In the genomic region with DNA sequence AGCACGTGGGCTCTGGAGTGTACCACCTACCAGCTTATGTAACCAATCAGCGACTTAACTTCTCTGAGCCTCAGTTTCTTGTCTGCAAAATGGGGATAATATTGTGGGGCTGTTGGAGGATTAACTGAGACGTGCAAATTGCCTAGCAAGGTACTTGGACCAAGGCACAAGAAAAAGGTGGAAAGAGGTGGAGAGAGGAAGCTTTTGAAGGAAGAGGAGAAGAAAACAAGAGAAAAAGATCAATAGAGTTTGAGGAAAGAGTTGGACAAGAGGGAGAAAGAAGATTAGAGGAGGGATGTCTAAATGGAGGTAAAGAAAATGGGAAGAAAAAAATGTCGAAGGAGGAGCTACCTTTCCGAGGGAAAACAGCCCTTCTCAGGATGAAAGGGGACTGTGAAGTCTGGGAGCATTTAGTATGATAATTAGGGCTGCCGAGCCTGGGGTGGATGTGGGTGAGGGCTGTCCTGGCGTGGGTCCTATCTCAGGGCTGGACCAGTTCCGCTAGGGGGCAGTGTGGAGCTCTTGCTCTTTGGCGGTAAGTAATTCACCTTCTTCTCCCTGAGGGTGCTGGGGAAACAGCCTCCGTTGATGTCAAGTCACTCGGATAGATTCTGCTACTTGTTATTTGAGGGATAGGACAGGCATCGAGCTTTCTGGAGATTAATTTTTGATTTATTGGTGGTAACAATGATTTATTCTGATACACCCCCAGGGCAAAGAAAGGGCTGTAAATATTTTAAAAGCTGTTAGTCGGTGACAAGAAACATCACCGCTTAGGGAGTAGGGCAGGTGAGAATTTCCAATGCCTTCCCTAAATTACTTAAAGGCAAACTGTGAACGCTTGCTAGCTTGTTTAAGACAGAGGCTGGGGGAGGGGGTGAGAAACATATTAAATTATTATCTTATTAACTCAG, we compare ENCODE assay signal across 9 cellular contexts.
A peak's percentile ranks its signal among the peaks of the same experiment; 100 is the strongest.
DNase-seq lines count a peak whose midpoint lies in the region; ATAC-seq, FAIRE-seq and TF ChIP-seq lines count a peak whose summit lies in the region.
"Had no signal": no experiment of that assay in that cellular context is flagged by ENCODE, and none has a peak within 500 bp of the region (broad histone marks: within the 10 kb centered on the region; RNA-seq: fewer than 3 reads in every experiment).

No MANE protein-coding gene starts in this region.

- WGBS in iPS DF 6.9 (ENCODE audit: insufficient coverage, insufficient read length): 100% methylated on average over 1 of the region's 15 CpGs

- no peak overlapping the region for H2AFZ ChIP-seq in astrocyte (ENCODE audit: low read depth, low read length)

- H3K27me3 ChIP-seq in astrocyte (ENCODE audit: insufficient read depth, low read length) (peaks cover 21% of the 10 kb centered on the region), iPS DF 6.9 (ENCODE audit: control insufficient read depth, insufficient read depth, low read length) (no peaks in the 10 kb centered on the region)

- ATAC-seq in HG02571 (IDR thresholded peaks at IDR 0.05; ENCODE audit: unreplicated experiment) (no peak), HG03139 (IDR thresholded peaks at IDR 0.05; ENCODE audit: unreplicated experiment) (no peak)

- no peak for FAIRE-seq in astrocyte (lab: Jason Lieb, UNC)

- no peak overlapping the region for H3K4me2 ChIP-seq in astrocyte (ENCODE audit: low read length)

- no peaks in the 10 kb centered on the region for H3K4me1 Mint-ChIP-seq in astrocyte (ENCODE audit: low read depth, unreplicated experiment)

- TF ChIP-seq POLR2A in NB4 (IDR thresholded peaks at IDR 0.05; ENCODE audit: extremely low read depth, insufficient read length): no peak

- H3K36me3 ChIP-seq in astrocyte (ENCODE audit: insufficient read depth, low read length) (no peaks in the 10 kb centered on the region), iPS DF 6.9 (ENCODE audit: control insufficient read depth, insufficient read depth, low read length) (no peaks in the 10 kb centered on the region)

- no peaks in the 10 kb centered on the region for H3K4me1 ChIP-seq in astrocyte (ENCODE audit: insufficient read depth, low read length)
- H3K4me1 ChIP-seq in iPS DF 6.9 (ENCODE audit: control insufficient read depth, insufficient read depth, low read length): no peaks in the 10 kb centered on the region

- no peaks in the 10 kb centered on the region for H3K9me3 Mint-ChIP-seq in astrocyte (ENCODE audit: unreplicated experiment)

- DNase-seq in GDM1 (lab: John Stamatoyannopoulos, UW) (peak; percentile 37), NB4 (ENCODE audit: low read depth) (peak; percentile 74), T-helper 2 cell (peak; percentile 27 to 75 (median 65)), astrocyte (ENCODE audit: low read depth) (peak; percentile 22), iPS DF 6.9 (ENCODE audit: low read depth, low spot score) (peak; percentile 87)
- peak; percentile 59 to 88 for DNase-seq in stimulated activated CD4-positive, alpha-beta T cell treated with anti-CD3 and anti-CD28 coated beads, Interleukin-12 subunit alpha, Interleukin-12 subunit beta, amount 100 ng/mL, for 24 hours (ENCODE audit: low read depth in 2 of 2)

- peaks cover 26% of the 10 kb centered on the region for H3K27me3 Mint-ChIP-seq in astrocyte (ENCODE audit: low read depth, unreplicated experiment)

- H3K79me2 ChIP-seq in astrocyte (ENCODE audit: insufficient read depth, low read length): no peaks in the 10 kb centered on the region

- H3K4me3 Mint-ChIP-seq in astrocyte (ENCODE audit: unreplicated experiment): no peak overlapping the region
- H3K4me3 Mint-ChIP-seq: dendritic cell treated with granulocyte-macrophage colony-stimulating factor and Interleukin-4, amounts not matched to agents 40 ng/mL and 50 ng/mL, for 4 days had no signal

- no peak overlapping the region for H3K27ac ChIP-seq in astrocyte (ENCODE audit: low read depth, low read length)
- H3K27ac ChIP-seq in iPS DF 6.9 (ENCODE audit: low read length): no peak overlapping the region

- peak; percentile 91 for TF ChIP-seq CTCF in NB4 (IDR thresholded peaks at IDR 0.05; ENCODE audit: low read depth, low read length)
- TF ChIP-seq CTCF in astrocyte (IDR thresholded peaks at IDR 0.05; ENCODE audit: insufficient read depth, low read depth, low read length): peak; percentile 77

- no peaks in the 10 kb centered on the region for H3K9me3 ChIP-seq in astrocyte (ENCODE audit: insufficient read depth, low read depth, low read length)
- H3K9me3 ChIP-seq in iPS DF 6.9 (ENCODE audit: control insufficient read depth, insufficient read depth, low read length): no peaks in the 10 kb centered on the region

- no peaks in the 10 kb centered on the region for H4K20me1 ChIP-seq in astrocyte (ENCODE audit: insufficient read depth, low read length)

- H3K27ac Mint-ChIP-seq in astrocyte (ENCODE audit: unreplicated experiment): no peak overlapping the region
- H3K27ac Mint-ChIP-seq: dendritic cell treated with granulocyte-macrophage colony-stimulating factor and Interleukin-4, amounts not matched to agents 40 ng/mL and 50 ng/mL, for 4 days had no signal

- H3K9ac ChIP-seq in astrocyte (ENCODE audit: low read length): no peak overlapping the region

- no peaks in the 10 kb centered on the region for H3K36me3 Mint-ChIP-seq in astrocyte (ENCODE audit: low read depth, unreplicated experiment)

- H3K4me3 ChIP-seq in NB4 (ENCODE audit: low read depth, low read length) (no peak overlapping the region), astrocyte (ENCODE audit: insufficient read depth, low read depth, low read length) (no peak overlapping the region), iPS DF 6.9 (ENCODE audit: low read length) (no peak overlapping the region)

Comparison
In these comparisons a context has a peak if more than half of its experiments do, and no peak if none do; other contexts are left out.
1. DNase-seq: peak in every context shown above with its lines; median percentile 87 in iPS DF 6.9; 74 in NB4; 74 in stimulated activated CD4-positive, alpha-beta T cell treated with anti-CD3 and anti-CD28 coated beads, Interleukin-12 subunit alpha, Interleukin-12 subunit beta, amount 100 ng/mL, for 24 hours; 65 in T-helper 2 cell; 37 in GDM1; 22 in astrocyte.